Comparison of ENCODE assay signal across 1 cellular context in genomic region chr1:52726265-52727113, GRCh38.
A peak's percentile ranks its signal among the peaks of the same experiment; 100 is the strongest.
TF ChIP-seq lines count a peak whose summit lies in the region.

TSS of gene ZYG11B (plus strand) at chr1:52726453. CDS start at chr1:52726654, 201 bp downstream.

TF ChIP-seq in K562, 482 proteins besides CTCF, POLR2A, EP300 and RAD21 (continued from another document and continues in another):
- TF ChIP-seq TOE1 (IDR thresholded peaks at IDR 0.05; ENCODE audit: borderline replicate concordance), result peak; percentile 87
- TF ChIP-seq TOE1 (CRISPR knock-in tag; IDR thresholded peaks at IDR 0.05; ENCODE audit: borderline replicate concordance, low read depth), result no peak
- TF ChIP-seq CEBPG (CRISPR knock-in tag; IDR thresholded peaks at IDR 0.05), result no peak
- TF ChIP-seq CEBPG (tag; conservative IDR thresholded peaks at IDR 0.05 in 1 of 2, IDR thresholded peaks at IDR 0.05 in 1 of 2), result no peak
- peak; percentile 99 for TF ChIP-seq LARP7 (IDR thresholded peaks at IDR 0.05)
- TF ChIP-seq TRIM25 (IDR thresholded peaks at IDR 0.05; ENCODE audit: borderline replicate concordance), result peak; percentile 98
- peak; percentile 47 for TF ChIP-seq NCOA4 (IDR thresholded peaks at IDR 0.05; ENCODE audit: partially characterized antibody)
- TF ChIP-seq FOXA1 (IDR thresholded peaks at IDR 0.05; ENCODE audit: borderline replicate concordance), result no peak
- peak; percentile 79 for TF ChIP-seq CC2D1A (IDR thresholded peaks at IDR 0.05)
- no peak for TF ChIP-seq ZBTB40 (IDR thresholded peaks at IDR 0.05)
- no peak for TF ChIP-seq ZBTB40 (CRISPR knock-in tag; IDR thresholded peaks at IDR 0.05)
- 0 out of 4 replicates have a peak, but pooled peaks of 1 of the 2 experiments have one; percentile 76 for TF ChIP-seq MCM7 (IDR thresholded peaks at IDR 0.05)
- TF ChIP-seq UBTF (IDR thresholded peaks at IDR 0.05; ENCODE audit: borderline replicate concordance in 1 of 2, low read depth in 2 of 2, low read length in 2 of 2), result peak; percentile 85 to 89
- no peak for TF ChIP-seq KLF10 (CRISPR knock-in tag; IDR thresholded peaks at IDR 0.05)
- peak; percentile 95 for TF ChIP-seq THRAP3 (IDR thresholded peaks at IDR 0.05; ENCODE audit: borderline replicate concordance)
- no peak for TF ChIP-seq MEF2D (tag; conservative IDR thresholded peaks at IDR 0.05; ENCODE audit: low read depth)
- TF ChIP-seq NFIC (IDR thresholded peaks at IDR 0.05), result 0 out of 2 replicates have a peak, but pooled peaks have one; percentile 13
- TF ChIP-seq NCOR1 (IDR thresholded peaks at IDR 0.05), result peak; percentile 13; the same call in 1 of the 2 replicates
- TF ChIP-seq ZNF655 (CRISPR knock-in tag; IDR thresholded peaks at IDR 0.05), result no peak
- peak; percentile 50 for TF ChIP-seq PRDM10 (IDR thresholded peaks at IDR 0.05; ENCODE audit: partially characterized antibody)
- TF ChIP-seq RB1 (IDR thresholded peaks at IDR 0.05; ENCODE audit: low read depth), result peak; percentile 93
- peak; percentile 63 for TF ChIP-seq ZNF431 (CRISPR knock-in tag; IDR thresholded peaks at IDR 0.05)
- peak; percentile 34 for TF ChIP-seq KDM5B (IDR thresholded peaks at IDR 0.05; ENCODE audit: insufficient replicate concordance, low read depth, low read length)
- no peak for TF ChIP-seq ZNF197 (CRISPR knock-in tag; IDR thresholded peaks at IDR 0.05; ENCODE audit: low read depth)
- TF ChIP-seq USF2 (CRISPR knock-in tag; IDR thresholded peaks at IDR 0.05), result 0 out of 2 replicates have a peak, but pooled peaks have one; percentile 3
- peak; percentile 90 for TF ChIP-seq ZC3H8 (IDR thresholded peaks at IDR 0.05)
- TF ChIP-seq E2F5 (CRISPR knock-in tag; IDR thresholded peaks at IDR 0.05), result peak; percentile 60; the same call in 1 of the 2 replicates
- TF ChIP-seq RBFOX2 (IDR thresholded peaks at IDR 0.05; ENCODE audit: low read depth, low read length), result peak; percentile 90
- peak in 1 of 2 experiments; percentile 54; a peak in 1 of 4 replicates for TF ChIP-seq TEAD1 (CRISPR knock-in tag; IDR thresholded peaks at IDR 0.05)
- no peak for TF ChIP-seq JUNB (CRISPR knock-in tag; conservative IDR thresholded peaks at IDR 0.05)
- TF ChIP-seq NBN (IDR thresholded peaks at IDR 0.05; ENCODE audit: low read depth), result peak; percentile 83
- no peak for TF ChIP-seq ZNF280B (CRISPR knock-in tag; IDR thresholded peaks at IDR 0.05)
- TF ChIP-seq ZNF121 (CRISPR knock-in tag; conservative IDR thresholded peaks at IDR 0.05), result no peak
